Comparison of ENCODE assay signal across 26 cellular contexts in genomic region chr15:50053457-50053856, GRCh38.
DNase-seq lines count a peak whose midpoint lies in the region; FAIRE-seq and TF ChIP-seq lines count a peak whose summit lies in the region.
"Had no signal": no experiment of that assay in that cellular context is flagged by ENCODE, and none has a peak within 500 bp of the region (broad histone marks: within the 10 kb centered on the region; RNA-seq: fewer than 3 reads in every experiment).

No MANE protein-coding gene starts in this region.

- H3F3A ChIP-seq in GM23248 (ENCODE audit: insufficient read depth) = peaks cover 81% of the 10 kb centered on the region

- FAIRE-seq in small intestine (lab: Jason Lieb, UNC) = no peak
- FAIRE-seq: bronchial epithelial cell, colon, D721Med, frontal cortex, GM18507, K562 had no signal

- intact Hi-C loops in posterior vena cava (cut with DNase I) = loop anchor here (5.0 to 10.0 kb wide), 7 partner anchors 81 to 816 kb away; partner anchors contain the start of gene FGF7 (in 1 of the 2)

- H2BK120ac ChIP-seq in mesendoderm (ENCODE audit: low read depth, low read length) = no peak overlapping the region

- no peak overlapping the region for H3K56ac ChIP-seq in mesendoderm (ENCODE audit: low read length)

- H2BK5ac ChIP-seq in mesendoderm (ENCODE audit: low read length) = no peak overlapping the region

- DNase-seq in GM23248 (no peak), MV-4-11 (lab: John Stamatoyannopoulos, UW) (peak; percentile 84), hepatocyte (ENCODE audit: low spot score) (peak; percentile 7), small intestine (peak; percentile 56), MG63 (no peak), mesendoderm (no peak), posterior vena cava (ENCODE audit: low spot score) (no peak), pons (ENCODE audit: low spot score) (no peak)
- DNase-seq: CD4-positive, alpha-beta T cell; endodermal cell; HCEC 1CT; left lung; naive B cell; NCI-H1436 treated with DMSO at 0.1 percent for 48 hours; Right ventricle myocardium superior; spleen; stimulated activated CD4-positive, alpha-beta T cell treated with anti-CD3 and anti-CD28 coated beads, Interleukin-2, amount 100 ng/mL, for 48 hours; upper lobe of left lung had no signal

- H3K23ac ChIP-seq in mesendoderm (ENCODE audit: low read length) = no peak overlapping the region

- H3K79me2 ChIP-seq in GM23248 (ENCODE audit: insufficient read depth) (no peaks in the 10 kb centered on the region), hepatocyte (no peaks in the 10 kb centered on the region), mesendoderm (ENCODE audit: control insufficient read depth, insufficient read depth, low read length) (no peaks in the 10 kb centered on the region)

- H3K9me3 ChIP-seq in GM23248 (ENCODE audit: low read depth) (no peaks in the 10 kb centered on the region), hepatocyte (ENCODE audit: low read depth) (no peaks in the 10 kb centered on the region), small intestine (ENCODE audit: control insufficient read depth, low read depth) (no peaks in the 10 kb centered on the region), MG63 (no peaks in the 10 kb centered on the region)
- H3K9me3 ChIP-seq: esophagus muscularis mucosa, left lung, right atrium auricular region, spleen, upper lobe of left lung had no signal

- no peak overlapping the region for H4K8ac ChIP-seq in mesendoderm (ENCODE audit: low read depth, low read length)

- WGBS in GM23248 (ENCODE audit: low coverage in 1 of 2, low lambda C conversion rate in 2 of 2, missing lambda C conversion rate in 2 of 2), 2 experiments = 86 to 88% methylated on average over 1 of the region's 1 CpG
- 24% methylated on average over 1 of the region's 1 CpG for WGBS in hepatocyte (ENCODE audit: low lambda C conversion rate, missing lambda C conversion rate)
- WGBS in small intestine, 3 donors = 4 to 37% (median 22%) methylated on average over 1 of the region's 1 CpG
- no CpG with 5 or more reads among the region's 1 CpG for WGBS in mesendoderm (ENCODE audit: extremely low coverage, insufficient coverage, low lambda C conversion rate)

- H3K27me3 ChIP-seq in GM23248 (replicated peaks; ENCODE audit: insufficient read depth) (no peaks in the 10 kb centered on the region), hepatocyte (no peaks in the 10 kb centered on the region), small intestine (ENCODE audit: control insufficient read depth in 2 of 2, insufficient read depth in 2 of 2, low read length in 2 of 2) (no peaks in the 10 kb centered on the region), MG63 (no peaks in the 10 kb centered on the region), mesendoderm (ENCODE audit: insufficient read depth, low read length, poor library complexity) (no peaks in the 10 kb centered on the region)
- H3K27me3 ChIP-seq: esophagus muscularis mucosa, left lung, right atrium auricular region, spleen, upper lobe of left lung had no signal

- H3K4me2 ChIP-seq in GM23248 (ENCODE audit: unreplicated experiment) (no peak overlapping the region), hepatocyte (peak overlapping the region; percentile 55), mesendoderm (ENCODE audit: low read length) (no peak overlapping the region)

- H2BK15ac ChIP-seq in mesendoderm (replicated peaks; ENCODE audit: low read depth) = no peak overlapping the region

- H4K5ac ChIP-seq in mesendoderm (ENCODE audit: low read length) = no peak overlapping the region

- H3K9ac ChIP-seq in GM23248 (no peak overlapping the region), mesendoderm (ENCODE audit: low read length) (no peak overlapping the region)

- peaks cover 65% of the 10 kb centered on the region for H3K4me1 ChIP-seq in GM23248 (ENCODE audit: insufficient read depth)
- H3K4me1 ChIP-seq in hepatocyte (ENCODE audit: insufficient read depth) = no peaks in the 10 kb centered on the region
- H3K4me1 ChIP-seq in small intestine (ENCODE audit: control insufficient read depth in 2 of 2, insufficient read depth in 1 of 2, low read depth in 1 of 2, low read length in 1 of 2) = peaks cover 5 to 7% of the 10 kb centered on the region in 2 donors
- no peaks in the 10 kb centered on the region for H3K4me1 ChIP-seq in mesendoderm (ENCODE audit: control insufficient read depth, low read depth, low read length)

- no peak overlapping the region for H3K18ac ChIP-seq in mesendoderm (ENCODE audit: low read length)

- in situ Hi-C loops in GM23248 (cut with MboI) = no loop called here

- H4K20me1 ChIP-seq in GM23248 (ENCODE audit: insufficient read depth) = no peaks in the 10 kb centered on the region
- H4K20me1 ChIP-seq in hepatocyte (ENCODE audit: insufficient read depth, poor library complexity, severe bottlenecking) = no peaks in the 10 kb centered on the region

- no peaks in the 10 kb centered on the region for H3K79me1 ChIP-seq in mesendoderm (ENCODE audit: low read length)

- H2AFZ ChIP-seq in GM23248 (peak overlapping the region; percentile 15; the same call in 1 of the 2 replicates), hepatocyte (peak overlapping the region; percentile 25)

- H2AK5ac ChIP-seq in mesendoderm (ENCODE audit: low read length) = no peak overlapping the region

- H3K27ac ChIP-seq in GM23248 = peak overlapping the region; percentile 91
- H3K27ac ChIP-seq in hepatocyte = peak overlapping the region; percentile 87
- H3K27ac ChIP-seq in small intestine (ENCODE audit: low read depth in 1 of 2, low read length in 1 of 2) = no peak overlapping the region
- H3K27ac ChIP-seq in mesendoderm (ENCODE audit: low read depth, low read length) = no peak overlapping the region

- no peaks in the 10 kb centered on the region for H3K9me2 ChIP-seq in GM23248 (ENCODE audit: insufficient read depth)
- no peaks in the 10 kb centered on the region for H3K9me2 ChIP-seq in hepatocyte (replicated peaks; ENCODE audit: insufficient read depth)

- H3K36me3 ChIP-seq in GM23248 (ENCODE audit: low read depth) = no peaks in the 10 kb centered on the region
- H3K36me3 ChIP-seq in hepatocyte (replicated peaks; ENCODE audit: insufficient read depth, low read depth) = no peaks in the 10 kb centered on the region
- no peaks in the 10 kb centered on the region for H3K36me3 ChIP-seq in small intestine (ENCODE audit: control insufficient read depth in 2 of 2, insufficient read depth in 2 of 2, low read length in 2 of 2)
- H3K36me3 ChIP-seq in MG63 = no peaks in the 10 kb centered on the region
- H3K36me3 ChIP-seq in mesendoderm (ENCODE audit: control insufficient read depth, insufficient read depth, low read length) = no peaks in the 10 kb centered on the region
- H3K36me3 ChIP-seq: esophagus muscularis mucosa, left lung, right atrium auricular region, spleen, upper lobe of left lung had no signal

- H3K4me3 ChIP-seq in GM23248 = no peak overlapping the region
- H3K4me3 ChIP-seq in hepatocyte = no peak overlapping the region
- H3K4me3 ChIP-seq in small intestine (ENCODE audit: low read depth in 1 of 2, low read length in 2 of 2) = no peak overlapping the region
- H3K4me3 ChIP-seq in MG63 = no peak overlapping the region
- no peak overlapping the region for H3K4me3 ChIP-seq in mesendoderm (ENCODE audit: low read length)
- H3K4me3 ChIP-seq: esophagus muscularis mucosa, K562, left lung, right atrium auricular region, spleen, upper lobe of left lung had no signal

- no peak overlapping the region for H3K4ac ChIP-seq in mesendoderm (ENCODE audit: low read depth, low read length)

- no peak for TF ChIP-seq CTCF in hepatocyte (IDR thresholded peaks at IDR 0.05; ENCODE audit: poor library complexity)

Comparison
In these comparisons a context has a peak if more than half of its experiments do, and no peak if none do; other contexts are left out.
1. DNase-seq: peak in MV-4-11 (single experiment), hepatocyte (single experiment) and small intestine (single experiment); none in GM23248 (single experiment), MG63 (single experiment), mesendoderm (single experiment), posterior vena cava (single experiment) and pons (single experiment).
2. H3K27ac ChIP-seq: peak in GM23248 (single experiment) and hepatocyte (single experiment); none in small intestine (0 of 2) and mesendoderm (single experiment).